Comparison of ENCODE assay signal across 25 cellular contexts in the genomic region with DNA sequence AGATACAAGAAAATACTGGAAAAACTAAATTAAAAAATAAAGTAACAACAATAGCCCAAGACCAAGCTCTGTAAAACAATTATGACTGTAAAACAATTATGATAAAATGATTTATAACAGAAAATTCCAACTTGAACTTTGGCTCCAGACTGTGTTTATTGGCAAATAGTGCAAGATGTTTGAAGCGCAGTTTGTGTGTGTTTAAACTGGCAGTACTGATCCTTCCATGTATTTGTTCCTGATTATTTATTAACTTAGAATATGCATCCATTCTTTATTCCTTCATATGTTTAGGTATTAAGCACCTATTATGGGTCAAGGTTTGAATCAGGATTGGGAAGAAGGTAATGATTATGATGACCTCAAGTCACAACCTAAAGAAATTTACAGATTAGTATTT.
"Had no signal": no experiment of that assay in that cellular context is flagged by ENCODE, and none has a peak within 500 bp of the region (broad histone marks: within the 10 kb centered on the region; RNA-seq: fewer than 3 reads in every experiment).

No MANE protein-coding gene starts in this region.

- DNase-seq: natural killer cell; occipital lobe; ovary; posterior cingulate gyrus; psoas muscle; right cardiac atrium; right lobe of liver; sigmoid colon; small intestine; stimulated activated CD4-positive, alpha-beta T cell treated with anti-CD3 and anti-CD28 coated beads, Interleukin-15, amount 100 ng/mL, for 24 hours; stimulated activated CD4-positive, alpha-beta T cell treated with anti-CD3 and anti-CD28 coated beads, Interleukin-2, amount 100 ng/mL, for 24 hours; stimulated activated CD4-positive, alpha-beta T cell treated with anti-CD3 and anti-CD28 coated beads, Interleukin-2, amount 100 ng/mL, for 48 hours; stimulated activated CD4-positive, alpha-beta T cell treated with anti-CD3 and anti-CD28 coated beads, Interleukin-4, amount 100 ng/mL, for 24 hours; stimulated activated naive B cell treated with anti-CD40 and anti-IgM and Interleukin-4, amounts not matched to agents 10 μg/mL and 1 μg/mL and 100 μg/mL, for 72 hours; stimulated activated naive CD4-positive, alpha-beta T cell treated with Interleukin-2 at 50 U/mL for 16 hours; stomach; thyroid gland; trophoblast cell; upper lobe of left lung had no signal

- H3K79me2 ChIP-seq: parathyroid adenoma had no signal

- H3K36me3 ChIP-seq: neural progenitor cell, ovary, right lobe of liver, sigmoid colon, thoracic aorta, thyroid gland, upper lobe of left lung had no signal

- H3K4me3 ChIP-seq: neural progenitor cell, ovary, psoas muscle, right lobe of liver, sigmoid colon, stomach, thoracic aorta, thyroid gland, tibial nerve, upper lobe of left lung had no signal

- H3K4me2 ChIP-seq: neural progenitor cell had no signal

- H3K9ac ChIP-seq: neural progenitor cell, parathyroid adenoma had no signal

- H3K27ac ChIP-seq: neural progenitor cell, ovary, parathyroid adenoma, psoas muscle, right lobe of liver, sigmoid colon, stomach, thoracic aorta, thyroid gland, tibial nerve, upper lobe of left lung had no signal

- FAIRE-seq: small intestine, urothelium cell line had no signal

- ATAC-seq: natural killer cell; psoas muscle; right cardiac atrium; stimulated activated effector memory CD8-positive, alpha-beta T cell treated with anti-CD3 and anti-CD28 coated beads, Interleukin-12 subunit alpha, Interleukin-12 subunit beta, amount 100 ng/mL, for 72 hours; stimulated activated naive B cell treated with anti-CD40 and anti-IgM and Interleukin-4, amounts not matched to agents 10 μg/mL and 1 μg/mL and 100 μg/mL, for 72 hours had no signal

- H3K4me1 ChIP-seq: neural progenitor cell, parathyroid adenoma, psoas muscle, right lobe of liver, sigmoid colon, stomach, thyroid gland, tibial nerve, upper lobe of left lung had no signal

- H2AFZ ChIP-seq: neural progenitor cell, parathyroid adenoma had no signal

- H3K27me3 ChIP-seq: neural progenitor cell, ovary, right lobe of liver, sigmoid colon, stomach, thyroid gland, tibial nerve, upper lobe of left lung had no signal

- H3K9me3 ChIP-seq: ovary, thoracic aorta, thyroid gland had no signal
